In the genomic region with DNA sequence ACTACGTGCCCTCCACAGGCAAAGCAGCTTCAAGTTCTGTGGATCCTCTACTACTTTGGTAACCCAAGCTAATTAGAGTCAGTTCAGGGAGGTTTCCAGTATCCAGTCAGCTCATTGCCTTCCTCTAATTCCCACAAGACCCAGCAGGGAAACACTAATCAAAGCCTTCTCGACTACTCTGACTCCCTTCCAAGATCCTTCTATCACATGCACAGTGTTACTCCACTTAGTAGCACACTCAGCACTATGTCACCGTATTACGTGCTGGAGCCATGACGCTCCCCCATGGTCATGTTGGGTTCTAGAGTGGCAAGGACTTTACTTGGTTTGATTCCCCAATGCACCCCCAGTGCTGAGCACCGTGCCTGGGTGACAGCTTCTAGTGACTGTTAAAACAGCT, we compare ENCODE assay signal across 24 cellular contexts. TPM values are rescaled to one million over a fixed set of nuclear protein-coding genes. Genes with fewer than 3 reads are reported as not detected.
DNase-seq lines count a peak whose midpoint lies in the region; ATAC-seq and TF ChIP-seq lines count a peak whose summit lies in the region.
"Had no signal": no experiment of that assay in that cellular context is flagged by ENCODE, and none has a peak within 500 bp of the region (broad histone marks: within the 10 kb centered on the region; RNA-seq: fewer than 3 reads in every experiment).

No MANE protein-coding gene starts in this region.

- H3K4me3 Mint-ChIP-seq in CD4-positive, CD25-positive, alpha-beta regulatory T cell, result no peak overlapping the region
- H3K4me3 Mint-ChIP-seq in chondrocyte (ENCODE audit: unreplicated experiment) (no peak overlapping the region), nephron (no peak overlapping the region)
- H3K4me3 Mint-ChIP-seq: B cell; mesothelial cell of epicardium; natural killer cell treated with Interleukin-12 subunit alpha and Interleukin-12 subunit beta and Interleukin-15 and Interleukin-18, amount 100 ng/mL, for 72 hours; stimulated activated naive CD8-positive, alpha-beta T cell treated with anti-CD3 and anti-CD28 coated beads, Interleukin-15, Interleukin-2, amounts not matched to agents 100 ng/mL and 50 ng/mL, for 24 hours; T-cell had no signal

- no peaks in the 10 kb centered on the region for H3K27me3 ChIP-seq in CD4-positive, CD25-positive, alpha-beta regulatory T cell (ENCODE audit: control insufficient read depth, insufficient read depth, low read length)
- H3K27me3 ChIP-seq in esophagus muscularis mucosa, result no peaks in the 10 kb centered on the region
- H3K27me3 ChIP-seq: dorsolateral prefrontal cortex, transverse colon had no signal

- peaks cover 19% of the 10 kb centered on the region for H3K36me3 ChIP-seq in CD4-positive, CD25-positive, alpha-beta regulatory T cell (ENCODE audit: control insufficient read depth, insufficient read depth, low read length)
- H3K36me3 ChIP-seq in esophagus muscularis mucosa, result peaks cover 0 to 40% (median 37%) of the 10 kb centered on the region in 4 donors

- intact Hi-C loops in esophagus muscularis mucosa (cut with DNase I), result no loop called here

- H3K9me3 ChIP-seq in CD4-positive, CD25-positive, alpha-beta regulatory T cell (ENCODE audit: control insufficient read depth in 2 of 2, low read length in 2 of 2), result no peaks in the 10 kb centered on the region
- no peaks in the 10 kb centered on the region for H3K9me3 ChIP-seq in esophagus muscularis mucosa
- H3K9me3 ChIP-seq: transverse colon had no signal

- DNase-seq in CD4-positive, CD25-positive, alpha-beta regulatory T cell, result no peak
- peak; percentile 42 for DNase-seq in HCEC 1CT
- DNase-seq in chondrocyte (ENCODE audit: low spot score), result no peak
- DNase-seq in amygdala (lab: John Stamatoyannopoulos, UW), result no peak
- no peak for DNase-seq in esophagus muscularis mucosa (ENCODE audit: extremely low spot score)
- no peak for DNase-seq in erythroblast (lab: John Stamatoyannopoulos, UW)
- DNase-seq: activated CD4-positive, alpha-beta T cell treated with anti-CD3 and anti-CD28 coated beads for 48 hours; activated CD8-positive, alpha-beta memory T cell treated with anti-CD3 and anti-CD28 coated beads, Interleukin-2, amount 50 U/mL, for 48 hours; activated effector memory CD4-positive, alpha-beta T cell treated with Interleukin-2 at 50 U/mL for 16 hours; Calu3; caudate nucleus; dorsolateral prefrontal cortex; NCI-H1694; NCI-H748 treated with DMSO at 0.1 percent for 48 hours; posterior cingulate gyrus; SHP77 treated with DMSO at 0.1 percent for 48 hours; T-cell; transverse colon had no signal

- peak overlapping the region in 2 of 3 donors; percentile 55 to 65 for H3K27ac Mint-ChIP-seq in CD4-positive, CD25-positive, alpha-beta regulatory T cell
- peak overlapping the region; percentile 1 for H3K27ac Mint-ChIP-seq in chondrocyte (ENCODE audit: unreplicated experiment)
- peak overlapping the region in 2 of 3 experiments; percentile 15 to 19 for H3K27ac Mint-ChIP-seq in nephron
- H3K27ac Mint-ChIP-seq: B cell; mesothelial cell of epicardium; natural killer cell treated with Interleukin-12 subunit alpha and Interleukin-12 subunit beta and Interleukin-15 and Interleukin-18, amount 100 ng/mL, for 72 hours; stimulated activated naive CD8-positive, alpha-beta T cell treated with anti-CD3 and anti-CD28 coated beads, Interleukin-15, Interleukin-2, amounts not matched to agents 100 ng/mL and 50 ng/mL, for 24 hours had no signal

- H3K4me1 Mint-ChIP-seq in CD4-positive, CD25-positive, alpha-beta regulatory T cell, result peaks cover 5 to 21% (median 13%) of the 10 kb centered on the region in 4 donors
- H3K4me1 Mint-ChIP-seq in chondrocyte (ENCODE audit: low read depth) (peaks cover 14% of the 10 kb centered on the region), nephron (peaks cover 21% of the 10 kb centered on the region)

- 76% methylated on average over 6 of the region's 6 CpGs for WGBS in esophagus muscularis mucosa

- no peaks in the 10 kb centered on the region for H3K27me3 Mint-ChIP-seq in CD4-positive, CD25-positive, alpha-beta regulatory T cell
- no peaks in the 10 kb centered on the region for H3K27me3 Mint-ChIP-seq in chondrocyte (ENCODE audit: low read depth)
- H3K27me3 Mint-ChIP-seq in nephron (ENCODE audit: low read depth), result no peaks in the 10 kb centered on the region
- H3K27me3 Mint-ChIP-seq: B cell; natural killer cell treated with Interleukin-12 subunit alpha and Interleukin-12 subunit beta and Interleukin-15 and Interleukin-18, amount 100 ng/mL, for 72 hours; stimulated activated naive CD8-positive, alpha-beta T cell treated with anti-CD3 and anti-CD28 coated beads, Interleukin-15, Interleukin-2, amounts not matched to agents 100 ng/mL and 50 ng/mL, for 24 hours; T-cell had no signal

- no peak for TF ChIP-seq EP300 in esophagus muscularis mucosa (IDR thresholded peaks at IDR 0.05)

- TF ChIP-seq POLR2A in esophagus muscularis mucosa (IDR thresholded peaks at IDR 0.05; ENCODE audit: low read depth) (no peak), erythroblast (IDR thresholded peaks at IDR 0.05; ENCODE audit: low read length) (no peak)

- peaks cover 4% of the 10 kb centered on the region for H3K4me1 ChIP-seq in CD4-positive, CD25-positive, alpha-beta regulatory T cell (ENCODE audit: control insufficient read depth, insufficient read depth, low read length, poor library complexity, severe bottlenecking)
- peaks cover 8 to 14% (median 9%) of the 10 kb centered on the region in 4 donors for H3K4me1 ChIP-seq in esophagus muscularis mucosa
- H3K4me1 ChIP-seq: transverse colon had no signal

- peaks cover 29% of the 10 kb centered on the region for H3K36me3 Mint-ChIP-seq in CD4-positive, CD25-positive, alpha-beta regulatory T cell
- H3K36me3 Mint-ChIP-seq in chondrocyte (ENCODE audit: low read depth) (peaks cover 12% of the 10 kb centered on the region), nephron (ENCODE audit: low read depth) (peaks cover 51% of the 10 kb centered on the region)

- H3K27ac ChIP-seq in CD4-positive, CD25-positive, alpha-beta regulatory T cell (ENCODE audit: insufficient read depth, low read length, poor library complexity, severe bottlenecking), result no peak overlapping the region
- H3K27ac ChIP-seq in esophagus muscularis mucosa (replicated peaks in 1 of 4), result no peak overlapping the region
- H3K27ac ChIP-seq: dorsolateral prefrontal cortex, transverse colon had no signal

- peaks cover 0 to 1% (median 0%) of the 10 kb centered on the region in 7 donors for H3K9me3 Mint-ChIP-seq in CD4-positive, CD25-positive, alpha-beta regulatory T cell
- H3K9me3 Mint-ChIP-seq in chondrocyte (ENCODE audit: low read depth) (no peaks in the 10 kb centered on the region), nephron (no peaks in the 10 kb centered on the region)
- H3K9me3 Mint-ChIP-seq: mesothelial cell of epicardium; natural killer cell treated with Interleukin-12 subunit alpha and Interleukin-12 subunit beta and Interleukin-15 and Interleukin-18, amount 100 ng/mL, for 72 hours; stimulated activated naive CD8-positive, alpha-beta T cell treated with anti-CD3 and anti-CD28 coated beads, Interleukin-15, Interleukin-2, amounts not matched to agents 100 ng/mL and 50 ng/mL, for 24 hours; T-cell had no signal

- TF ChIP-seq CTCF in chondrocyte (IDR thresholded peaks at IDR 0.05), result no peak
- no peak for TF ChIP-seq CTCF in nephron (IDR thresholded peaks at IDR 0.05; ENCODE audit: unreplicated experiment in 3 of 3)
- no peak for TF ChIP-seq CTCF in esophagus muscularis mucosa (IDR thresholded peaks at IDR 0.05)

- no peak overlapping the region for H3K4me3 ChIP-seq in CD4-positive, CD25-positive, alpha-beta regulatory T cell (ENCODE audit: low read depth, low read length)
- H3K4me3 ChIP-seq in esophagus muscularis mucosa, result no peak overlapping the region
- H3K4me3 ChIP-seq: dorsolateral prefrontal cortex, skin epidermis, transverse colon had no signal

- no peak for ATAC-seq in CD4-positive, CD25-positive, alpha-beta regulatory T cell (ENCODE audit: low read depth in 2 of 2)
- ATAC-seq: natural killer cell treated with Interleukin-12 subunit alpha and Interleukin-12 subunit beta and Interleukin-15 and Interleukin-18, amount 100 ng/mL, for 72 hours; T-cell had no signal

RNA-seq across cellular contexts. Expression of gene DCP2, which starts 53.0 kb away (rescaled TPM):
- total RNA-seq in CD4-positive, CD25-positive, alpha-beta regulatory T cell, result 149 TPM
- polyA plus RNA-seq in CD4-positive, CD25-positive, alpha-beta regulatory T cell, result 10 to 100 TPM; 60.7 to 96.4 (median 66.9) TPM
- total RNA-seq in chondrocyte, result 37.3 to 47.1 TPM (median 40.1 TPM) in 3 replicates
- 10 to 100 TPM; 15.7 to 26.7 (median 17.7) TPM for total RNA-seq in esophagus muscularis mucosa

Comparison
In these comparisons a context has a peak if more than half of its experiments do, and no peak if none do; other contexts are left out.
1. H3K27ac Mint-ChIP-seq: peak in every context shown above with its lines; median percentile 60 in CD4-positive, CD25-positive, alpha-beta regulatory T cell; 17 in nephron; 1 in chondrocyte.